In genomic region chr10:100670828-100671479, GRCh38 we compare ENCODE assay signal across 9 cellular contexts.
DNase-seq lines count a peak whose midpoint lies in the region; ATAC-seq, FAIRE-seq and TF ChIP-seq lines count a peak whose summit lies in the region.
"Had no signal": no experiment of that assay in that cellular context is flagged by ENCODE, and none has a peak within 500 bp of the region (broad histone marks: within the 10 kb centered on the region; RNA-seq: fewer than 3 reads in every experiment).

No MANE protein-coding gene starts in this region.

- no peaks in the 10 kb centered on the region for H3K79me1 ChIP-seq in H1 (ENCODE audit: low read depth, low read length)

- no peaks in the 10 kb centered on the region for H3K79me2 ChIP-seq in H1 (ENCODE audit: control insufficient read depth in 1 of 2, insufficient read depth in 2 of 2, low read length in 2 of 2)
- no peaks in the 10 kb centered on the region for H3K79me2 ChIP-seq in osteoblast (ENCODE audit: insufficient read depth, low read length)

- peak; percentile 43 to 73 for TF ChIP-seq RAD21 in H1 (IDR thresholded peaks at IDR 0.05 in 1 of 2, conservative IDR thresholded peaks at IDR 0.05 in 1 of 2; ENCODE audit: low read depth in 2 of 2, low read length in 2 of 2)

- H3K14ac ChIP-seq in H1 (ENCODE audit: insufficient read length) = no peak overlapping the region

- H3K4me1 ChIP-seq in H1 (replicated peaks in 1 of 4; ENCODE audit: control insufficient read depth in 3 of 4, insufficient read depth in 4 of 4, low read length in 3 of 4) (peaks cover 4 to 15% (median 9%) of the 10 kb centered on the region in 4 experiments), osteoblast (ENCODE audit: insufficient read depth, low read length) (no peaks in the 10 kb centered on the region)

- no peak overlapping the region for H3K23ac ChIP-seq in H1 (ENCODE audit: insufficient read length)

- no peak overlapping the region for H2BK5ac ChIP-seq in H1 (ENCODE audit: low read depth, low read length)

- H4K91ac ChIP-seq in H1 (replicated peaks; ENCODE audit: insufficient read length, low read length) = no peak overlapping the region

- H3K23me2 ChIP-seq in H1 (ENCODE audit: low read depth, low read length) = peaks cover 6% of the 10 kb centered on the region; the same call in 1 of the 2 replicates

- TF ChIP-seq POLR2A in H1 (IDR thresholded peaks at IDR 0.05; ENCODE audit: control extremely low read depth in 1 of 2, low read depth in 2 of 2, low read length in 2 of 2) = no peak

- ATAC-seq in HG03432 (IDR thresholded peaks at IDR 0.05; ENCODE audit: unreplicated experiment) (peak; percentile 52), HG02678 (IDR thresholded peaks at IDR 0.05; ENCODE audit: unreplicated experiment) (no peak)

- H3K27ac ChIP-seq in C4-2B (no peak overlapping the region), H1 (ENCODE audit: low read depth, low read length) (no peak overlapping the region), osteoblast (ENCODE audit: low read depth, low read length) (no peak overlapping the region)

- H2BK12ac ChIP-seq in H1 (ENCODE audit: low read depth, low read length) = no peak overlapping the region

- POLR2A ChIA-PET in H1 (lab: Charles Lee; ENCODE audit: partially characterized antibody) = no interaction called here

- CTCF ChIA-PET in H1 (lab: Charles Lee; ENCODE audit: partially characterized antibody) = interaction anchor here (0.5 to 4.1 kb wide), 37 partner anchors 8 to 1086 kb away, joined by 3 to 34 read pairs (median 3); no protein-coding TSS in a partner anchor

- H2BK20ac ChIP-seq in H1 (ENCODE audit: low read length) = no peak overlapping the region

- H3K18ac ChIP-seq in H1 (ENCODE audit: extremely low read depth, low read length) = no peak overlapping the region; the same call in 1 of the 2 replicates

- peak overlapping the region; percentile 74; the same call in 1 of the 2 replicates for H4K8ac ChIP-seq in H1 (ENCODE audit: extremely low read depth, insufficient read depth, low read length)

- H3K4me3 ChIP-seq in H1 (ENCODE audit: extremely low read depth in 1 of 4, insufficient read depth in 2 of 4, low read depth in 3 of 4, low read length in 4 of 4) (peak overlapping the region; percentile 22 to 54 (median 36); a peak in 5 of 8 replicates), osteoblast (ENCODE audit: insufficient read depth, low read length) (no peak overlapping the region)

- H2AK5ac ChIP-seq in H1 (ENCODE audit: low read depth, low read length) = no peak overlapping the region

- H2BK15ac ChIP-seq in H1 (ENCODE audit: low read length) = no peak overlapping the region

- no peak overlapping the region for H2AFZ ChIP-seq in H1 (ENCODE audit: low read length)
- no peak overlapping the region for H2AFZ ChIP-seq in osteoblast (ENCODE audit: low read length)

- H3K4me2 ChIP-seq in H1 (ENCODE audit: insufficient read depth in 1 of 2, low read depth in 2 of 2, low read length in 2 of 2) = peak overlapping the region; percentile 19 to 70
- no peak overlapping the region for H3K4me2 ChIP-seq in osteoblast (ENCODE audit: insufficient read depth, low read length)

- H3K4ac ChIP-seq in H1 (replicated peaks; ENCODE audit: insufficient read length, low read depth, low read length) = no peak overlapping the region

- no peak overlapping the region for H2BK120ac ChIP-seq in H1 (replicated peaks; ENCODE audit: low read depth, low read length)

- H3K56ac ChIP-seq in H1 (replicated peaks; ENCODE audit: insufficient read length, low read depth, low read length) = no peak overlapping the region

- FAIRE-seq in H1 (lab: Jason Lieb, UNC) = no peak
- FAIRE-seq: islet of Langerhans had no signal

- H3K9me3 ChIP-seq in H1 (ENCODE audit: insufficient read depth in 2 of 2, low read depth in 1 of 2, low read length in 1 of 2) (no peaks in the 10 kb centered on the region), osteoblast (ENCODE audit: low read depth, low read length) (no peaks in the 10 kb centered on the region)

- peaks cover 2 to 6% of the 10 kb centered on the region in 2 experiments for H4K20me1 ChIP-seq in H1 (replicated peaks in 1 of 2; ENCODE audit: control insufficient read depth in 1 of 2, insufficient read depth in 2 of 2, low read length in 2 of 2)
- H4K20me1 ChIP-seq in osteoblast (ENCODE audit: insufficient read depth, low read length) = no peaks in the 10 kb centered on the region

- no peak overlapping the region for H3K9ac ChIP-seq in H1 (replicated peaks in 1 of 4; ENCODE audit: extremely low read depth in 1 of 4, low read depth in 3 of 4, low read length in 3 of 4)

- DNase-seq in activated CD4-positive, alpha-beta T cell treated with anti-CD3 and anti-CD28 coated beads, Interleukin-2, amount 50 U/mL, for 48 hours = peak; percentile 74 to 75
- DNase-seq in H1 (ENCODE audit: low read depth in 1 of 2, low spot score in 2 of 2) (peak in 1 of 2 experiments; percentile 94), osteoblast (ENCODE audit: insufficient read length, low spot score, missing footprints) (peak; percentile 93), GOT3 (lab: John Stamatoyannopoulos, UW) (no peak), NCI-H1048 (lab: John Stamatoyannopoulos, UW) (no peak)

- no peak for TF ChIP-seq EP300 in H1 (IDR thresholded peaks at IDR 0.05; ENCODE audit: borderline replicate concordance in 1 of 2, low read depth in 2 of 2, low read length in 2 of 2)

- H3K27me3 ChIP-seq in H1 (replicated peaks in 1 of 4; ENCODE audit: control insufficient read depth in 3 of 4, extremely low read depth in 1 of 4, insufficient read depth in 3 of 4, low read length in 3 of 4) (peaks cover 2 to 37% (median 27%) of the 10 kb centered on the region in 4 experiments), osteoblast (ENCODE audit: insufficient read depth, low read length) (peaks cover 57% of the 10 kb centered on the region)

- H3K36me3 ChIP-seq in H1 (ENCODE audit: control insufficient read depth in 2 of 4, insufficient read depth in 4 of 4, low read length in 3 of 4) (no peaks in the 10 kb centered on the region), osteoblast (ENCODE audit: insufficient read depth, low read length) (no peaks in the 10 kb centered on the region)

- WGBS in H1 (ENCODE audit: extremely low coverage in 1 of 2, insufficient coverage in 1 of 2, insufficient read length in 1 of 2, insufficient replicate concordance in 2 of 2, low coverage in 1 of 2, low lambda C conversion rate in 2 of 2, missing lambda C conversion rate in 1 of 2), 2 experiments = 9% methylated on average over 19 of the region's 54 CpGs; no CpG with 5 or more reads in 1 of the 2 experiments

- TF ChIP-seq CTCF in C4-2B (conservative IDR thresholded peaks at IDR 0.05) (peak; percentile 88), H1 (IDR thresholded peaks at IDR 0.05; ENCODE audit: control extremely low read depth in 1 of 3, insufficient read depth in 1 of 3, low read depth in 1 of 3, low read length in 3 of 3) (peak; percentile 77 to 87 (median 86)), osteoblast (IDR thresholded peaks at IDR 0.05; ENCODE audit: extremely low read depth, low read depth, low read length) (peak; percentile 48)

- no peak overlapping the region for H4K5ac ChIP-seq in H1 (ENCODE audit: insufficient read length, low read depth, low read length)

TF ChIP-seq in H1, 55 proteins besides CTCF, POLR2A, EP300 and RAD21 (continues in another document):
- TF ChIP-seq KDM4A (IDR thresholded peaks at IDR 0.05; ENCODE audit: low read depth, low read length, severe bottlenecking) (peak; percentile 48), HDAC2 (IDR thresholded peaks at IDR 0.05; ENCODE audit: borderline replicate concordance in 1 of 2, low read depth in 2 of 2, low read length in 2 of 2) (peak in 1 of 2 experiments; percentile 95; a peak in 2 of 4 replicates), CBX5 (IDR thresholded peaks at IDR 0.05; ENCODE audit: low read depth, low read length) (no peak), YY1 (IDR thresholded peaks at IDR 0.05; ENCODE audit: low read depth, low read length) (peak; percentile 38; the same call in 1 of the 2 replicates), KDM1A (IDR thresholded peaks at IDR 0.05; ENCODE audit: borderline replicate concordance, low read length) (peak; percentile 99), NANOG (IDR thresholded peaks at IDR 0.05; ENCODE audit: insufficient read depth, low read depth, low read length, poor library complexity, severe bottlenecking) (no peak), CTBP2 (IDR thresholded peaks at IDR 0.05; ENCODE audit: borderline replicate concordance, insufficient read depth, insufficient read length, low read length) (no peak), E2F6 (IDR thresholded peaks at IDR 0.05) (no peak), ASH2L (IDR thresholded peaks at IDR 0.05; ENCODE audit: low read length) (peak; percentile 38), POU5F1 (IDR thresholded peaks at IDR 0.05; ENCODE audit: low read depth, low read length) (no peak), CREB1 (IDR thresholded peaks at IDR 0.05) (peak; percentile 53; the same call in 1 of the 2 replicates), SP4 (IDR thresholded peaks at IDR 0.05; ENCODE audit: low read length) (no peak), EZH2 (IDR thresholded peaks at IDR 0.05; ENCODE audit: low read depth, low read length, severe bottlenecking) (peak; percentile 59), MAFK (IDR thresholded peaks at IDR 0.05; ENCODE audit: low read depth, low read length) (no peak), SIRT6 (IDR thresholded peaks at IDR 0.05; ENCODE audit: low read length) (no peak), TCF12 (IDR thresholded peaks at IDR 0.05; ENCODE audit: low read depth, low read length) (0 out of 2 replicates have a peak, but pooled peaks have one; percentile 15)

Comparison
In these comparisons a context has a peak if more than half of its experiments do, and no peak if none do; other contexts are left out.
1. DNase-seq: peak in activated CD4-positive, alpha-beta T cell treated with anti-CD3 and anti-CD28 coated beads, Interleukin-2, amount 50 U/mL, for 48 hours (2 of 2) and osteoblast (single experiment); none in GOT3 (single experiment) and NCI-H1048 (single experiment).
2. Peak in every context shown above with its lines, with median percentiles within 50 percentile points of each other: CTCF ChIP-seq.